8 cellular contexts compared by ENCODE assay signal in genomic region chr17:18403604-18404003, GRCh38.
ATAC-seq lines count a peak whose summit lies in the region.
"Not testable (repeated sequence)": the region's sequence is repeated elsewhere in the genome, so short reads cannot be mapped to it uniquely, and the experiment has no call there.

No MANE protein-coding gene starts in this region.

- not testable (repeated sequence) for H3K36me3 Mint-ChIP-seq in stimulated activated memory B cell treated with anti-CD40 and anti-IgM and Interleukin-4, amounts not matched to agents 10 μg/mL and 1 μg/mL and 100 μg/mL, for 72 hours

- H3K4me3 Mint-ChIP-seq in stimulated activated memory B cell treated with anti-CD40 and anti-IgM and Interleukin-4, amounts not matched to agents 10 μg/mL and 1 μg/mL and 100 μg/mL, for 72 hours: not testable (repeated sequence)

- not testable (repeated sequence) for H3K27ac Mint-ChIP-seq in stimulated activated memory B cell treated with anti-CD40 and anti-IgM and Interleukin-4, amounts not matched to agents 10 μg/mL and 1 μg/mL and 100 μg/mL, for 72 hours

- H3K4me1 Mint-ChIP-seq in stimulated activated memory B cell treated with anti-CD40 and anti-IgM and Interleukin-4, amounts not matched to agents 10 μg/mL and 1 μg/mL and 100 μg/mL, for 72 hours: not testable (repeated sequence)

- H3K27me3 Mint-ChIP-seq in stimulated activated memory B cell treated with anti-CD40 and anti-IgM and Interleukin-4, amounts not matched to agents 10 μg/mL and 1 μg/mL and 100 μg/mL, for 72 hours: not testable (repeated sequence)

- not testable (repeated sequence) for H3K9me3 Mint-ChIP-seq in stimulated activated memory B cell treated with anti-CD40 and anti-IgM and Interleukin-4, amounts not matched to agents 10 μg/mL and 1 μg/mL and 100 μg/mL, for 72 hours

- ATAC-seq in GM18498 (IDR thresholded peaks at IDR 0.05; ENCODE audit: unreplicated experiment) (peak; percentile 88), GM18873 (IDR thresholded peaks at IDR 0.05; ENCODE audit: low FRiP score, unreplicated experiment) (peak; percentile 68), GM19438 (IDR thresholded peaks at IDR 0.05; ENCODE audit: low read depth, unreplicated experiment) (peak; percentile 91), GM21717 (IDR thresholded peaks at IDR 0.05; ENCODE audit: unreplicated experiment) (peak; percentile 70), HG02852 (IDR thresholded peaks at IDR 0.05; ENCODE audit: unreplicated experiment) (peak; percentile 78), HG03103 (IDR thresholded peaks at IDR 0.05; ENCODE audit: low read depth, unreplicated experiment) (peak; percentile 78), HG03460 (IDR thresholded peaks at IDR 0.05; ENCODE audit: unreplicated experiment) (peak; percentile 67)
- peak; percentile 94 for ATAC-seq in stimulated activated memory B cell treated with anti-CD40 and anti-IgM and Interleukin-4, amounts not matched to agents 10 μg/mL and 1 μg/mL and 100 μg/mL, for 72 hours

Comparison
In these comparisons a context has a peak if more than half of its experiments do, and no peak if none do; other contexts are left out.
1. Peak in every context shown above with its lines: ATAC-seq.